ENCODE assay signal across 1 cellular context in genomic region chr9:87567988-87568800, GRCh38.
TF ChIP-seq lines count a peak whose summit lies in the region.

No MANE protein-coding gene starts in this region.

TF ChIP-seq in H1, 55 proteins besides CTCF, POLR2A, EP300 and RAD21:
- TF ChIP-seq CREB1 (IDR thresholded peaks at IDR 0.05) = no peak
- no peak for TF ChIP-seq CTBP2 (IDR thresholded peaks at IDR 0.05; ENCODE audit: borderline replicate concordance, insufficient read depth, insufficient read length, low read length)
- no peak for TF ChIP-seq TAF7 (optimal IDR thresholded peaks at IDR 0.05; ENCODE audit: borderline replicate concordance, low read depth, low read length)
- no peak for TF ChIP-seq POU5F1 (IDR thresholded peaks at IDR 0.05; ENCODE audit: low read depth, low read length)
- no peak for TF ChIP-seq MAFK (IDR thresholded peaks at IDR 0.05; ENCODE audit: low read depth, low read length)
- TF ChIP-seq SRF (IDR thresholded peaks at IDR 0.05; ENCODE audit: low read depth, low read length) = no peak
- no peak for TF ChIP-seq GABPA (IDR thresholded peaks at IDR 0.05; ENCODE audit: borderline replicate concordance, insufficient read depth, low read length)
- TF ChIP-seq CHD7 (IDR thresholded peaks at IDR 0.05; ENCODE audit: insufficient replicate concordance, low read length) = no peak
- no peak for TF ChIP-seq CHD1 (IDR thresholded peaks at IDR 0.05; ENCODE audit: low read depth, low read length)
- no peak for TF ChIP-seq RBBP5 (IDR thresholded peaks at IDR 0.05; ENCODE audit: borderline replicate concordance, low read depth, low read length)
- TF ChIP-seq KDM5A (IDR thresholded peaks at IDR 0.05; ENCODE audit: low read length) = no peak
- TF ChIP-seq SIN3A (conservative IDR thresholded peaks at IDR 0.05 in 1 of 2, IDR thresholded peaks at IDR 0.05 in 1 of 2; ENCODE audit: low read depth in 1 of 2, low read length in 2 of 2) = no peak
- no peak for TF ChIP-seq ZNF274 (IDR thresholded peaks at IDR 0.05; ENCODE audit: borderline replicate concordance, extremely low read depth, low read length)
- no peak for TF ChIP-seq KDM1A (IDR thresholded peaks at IDR 0.05; ENCODE audit: borderline replicate concordance, low read length)
